In the genomic region with DNA sequence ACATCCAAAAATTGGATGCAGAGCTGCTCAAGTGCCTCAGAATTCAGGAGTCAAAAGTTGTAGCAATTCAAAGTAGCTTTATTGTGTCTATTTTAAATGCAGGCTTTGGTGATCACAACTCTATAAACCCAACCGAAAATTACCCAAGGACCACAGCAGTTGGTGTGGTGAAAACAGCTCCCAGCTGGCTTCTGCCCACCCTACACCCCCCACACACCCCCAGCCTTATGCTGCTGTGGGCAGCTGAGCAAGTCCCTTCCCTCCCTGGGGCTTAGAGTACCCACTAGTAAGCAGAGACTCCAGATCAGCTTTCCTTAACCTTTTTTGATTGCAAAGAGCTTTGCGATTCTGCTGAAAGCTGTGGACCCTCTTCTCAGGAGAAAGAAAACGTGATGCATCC, we compare ENCODE assay signal across 18 cellular contexts. TPM values are rescaled to one million over a fixed set of nuclear protein-coding genes. Genes with fewer than 3 reads are reported as not detected.
DNase-seq lines count a peak whose midpoint lies in the region; ATAC-seq and TF ChIP-seq lines count a peak whose summit lies in the region.
"Had no signal": no experiment of that assay in that cellular context is flagged by ENCODE, and none has a peak within 500 bp of the region (broad histone marks: within the 10 kb centered on the region; RNA-seq: fewer than 3 reads in every experiment).

No MANE protein-coding gene starts in this region.

- H3K4me2 ChIP-seq in H9 (ENCODE audit: insufficient read depth, insufficient read length, low read length) (no peak overlapping the region), PC-3 (ENCODE audit: low read length) (peak overlapping the region; percentile 90), osteoblast (ENCODE audit: insufficient read depth, low read length) (peak overlapping the region; percentile 16)

- H3K27me3 ChIP-seq in H9 (ENCODE audit: insufficient read depth, low read length) (no peaks in the 10 kb centered on the region; the same call in 1 of the 2 replicates), PC-3 (ENCODE audit: low read length) (no peaks in the 10 kb centered on the region), osteoblast (ENCODE audit: insufficient read depth, low read length) (peaks cover 12% of the 10 kb centered on the region)
- H3K27me3 ChIP-seq: ascending aorta, vagina had no signal

- BruUV-seq in PC-3 (replicated peaks; lab: Mats Ljungman, UMichigan), result no TSS peak

- no peak overlapping the region for H2BK20ac ChIP-seq in H9 (ENCODE audit: low read depth, low read length, poor library complexity, severe bottlenecking)

- CTCF ChIA-PET in PC-3 (lab: Charles Lee), result interaction anchor here (0.6 kb wide), 1 partner anchor 55 kb away, joined by 3 read pairs; no protein-coding TSS in a partner anchor

- no peak overlapping the region for H2BK120ac ChIP-seq in H9 (ENCODE audit: low read depth, low read length, poor library complexity, severe bottlenecking)

- no peak overlapping the region for H3K4me3 Mint-ChIP-seq in H9

- H4K8ac ChIP-seq in H9 (replicated peaks; ENCODE audit: insufficient read length, low read depth, low read length), result no peak overlapping the region

- no peak for ATAC-seq in PC-3
- ATAC-seq in stimulated activated naive CD8-positive, alpha-beta T cell treated with anti-CD3 and anti-CD28 coated beads, Interleukin-15, Interleukin-2, amounts not matched to agents 100 U/mL and 50 U/mL, for 24 hours, result no peak

- H3K79me2 ChIP-seq in H9 (ENCODE audit: insufficient read depth, low read length) (no peaks in the 10 kb centered on the region), PC-3 (ENCODE audit: low read length) (peaks cover 10% of the 10 kb centered on the region; the same call in 1 of the 2 replicates), osteoblast (ENCODE audit: insufficient read depth, low read length) (no peaks in the 10 kb centered on the region)

- H3K9ac ChIP-seq in H9 (ENCODE audit: extremely low read depth, insufficient read length, low read length) (no peak overlapping the region), PC-3 (ENCODE audit: low read length) (peak overlapping the region; percentile 73)

- no peaks in the 10 kb centered on the region for H3K9me3 Mint-ChIP-seq in H9
- H3K9me3 Mint-ChIP-seq: activated naive CD4-positive, alpha-beta T cell treated with anti-CD3 and anti-CD28 coated beads, Interleukin-2, amount 10 ng/mL, durations not matched to agents 7 days and 5 days; T-helper 1 cell treated with Interleukin-12 subunit alpha and Interleukin-12 subunit beta and Interleukin-4 antibody, amounts not matched to agents 30 μg/mL and 1 μg/mL, for 36 hours had no signal

- peaks cover 3% of the 10 kb centered on the region for H3K23me2 ChIP-seq in H9 (ENCODE audit: insufficient read length, low read depth, low read length, poor library complexity, severe bottlenecking)

- H4K5ac ChIP-seq in H9 (ENCODE audit: insufficient read length, low read depth, low read length), result no peak overlapping the region

- peaks cover 44 to 45% of the 10 kb centered on the region in 2 experiments for H3K4me1 Mint-ChIP-seq in H9

- H3K14ac ChIP-seq in H9 (ENCODE audit: insufficient read depth, low read length), result peak overlapping the region; percentile 75; the same call in 1 of the 2 replicates

- peak overlapping the region; percentile 55 for H3K4me3 ChIP-seq in PC-3 (ENCODE audit: low read length)
- H3K4me3 ChIP-seq in osteoblast (ENCODE audit: insufficient read depth, low read length), result no peak overlapping the region
- H3K4me3 ChIP-seq: vagina had no signal

- POLR2A ChIA-PET in PC-3 (lab: Charles Lee; ENCODE audit: unreplicated experiment), result interaction anchor here (0.5 to 1.9 kb wide), 9 partner anchors 11 to 193 kb away, joined by 3 to 33 read pairs (median 4); no protein-coding TSS in a partner anchor

- no peak overlapping the region for H2BK12ac ChIP-seq in H9 (ENCODE audit: insufficient read length, low read depth, low read length)

- no peak overlapping the region for H2BK5ac ChIP-seq in H9 (ENCODE audit: insufficient read length, low read length)

- H3K27ac ChIP-seq in H9 (ENCODE audit: insufficient read length, low read depth, low read length) (no peak overlapping the region), PC-3 (ENCODE audit: low read length) (peak overlapping the region; percentile 85), osteoblast (ENCODE audit: low read depth, low read length) (peak overlapping the region; percentile 6)
- H3K27ac ChIP-seq: vagina had no signal

- no peaks in the 10 kb centered on the region; a peak in 1 of 7 replicates for H3K36me3 Mint-ChIP-seq in H9 (ENCODE audit: insufficient read depth in 1 of 3, low read depth in 3 of 3)

- H2AFZ ChIP-seq in H9 (ENCODE audit: low read length), result no peak overlapping the region
- H2AFZ ChIP-seq in PC-3 (ENCODE audit: low read length), result no peak overlapping the region
- no peak overlapping the region for H2AFZ ChIP-seq in osteoblast (ENCODE audit: low read length)

- H4K20me1 ChIP-seq in H9 (ENCODE audit: control insufficient read depth, insufficient read depth, insufficient read length) (no peaks in the 10 kb centered on the region), PC-3 (ENCODE audit: low read length) (no peaks in the 10 kb centered on the region), osteoblast (ENCODE audit: insufficient read depth, low read length) (no peaks in the 10 kb centered on the region)

- no peak overlapping the region for H3K27ac Mint-ChIP-seq in H9
- H3K27ac Mint-ChIP-seq: activated naive CD4-positive, alpha-beta T cell treated with anti-CD3 and anti-CD28 coated beads, Interleukin-2, amount 10 ng/mL, durations not matched to agents 7 days and 5 days; T-helper 1 cell treated with Interleukin-12 subunit alpha and Interleukin-12 subunit beta and Interleukin-4 antibody, amounts not matched to agents 30 μg/mL and 1 μg/mL, for 36 hours had no signal

- no peaks in the 10 kb centered on the region for H3K79me1 ChIP-seq in H9 (ENCODE audit: insufficient read depth, low read depth, low read length, poor library complexity, severe bottlenecking)

- H3K4me1 ChIP-seq in H9 (ENCODE audit: insufficient read depth, low read length) (peaks cover 25% of the 10 kb centered on the region; the same call in 1 of the 2 replicates), PC-3 (ENCODE audit: insufficient read depth, low read length) (peaks cover 52% of the 10 kb centered on the region), osteoblast (ENCODE audit: insufficient read depth, low read length) (peaks cover 27% of the 10 kb centered on the region)

- H3K18ac ChIP-seq in H9 (ENCODE audit: insufficient read length, low read depth, low read length), result peak overlapping the region; percentile 57

- intact Hi-C loops in PC-3 (cut with micrococcal nuclease), result no loop called here

- DNase-seq in H9, result no peak
- no peak for DNase-seq in PC-3
- peak; percentile 37 for DNase-seq in islet precursor cell
- no peak for DNase-seq in osteoblast (ENCODE audit: insufficient read length, low spot score, missing footprints)
- DNase-seq in SHP77 treated with DMSO at 0.1 percent for 48 hours (lab: John Stamatoyannopoulos, UW), result no peak
- DNase-seq in CD1c-positive myeloid dendritic cell (ENCODE audit: extremely low spot score), result no peak
- DNase-seq in stimulated activated naive CD8-positive, alpha-beta T cell treated with anti-CD3 and anti-CD28 coated beads, Interleukin-15, Interleukin-2, amounts not matched to agents 100 U/mL and 50 U/mL, for 24 hours, result no peak
- no peak for DNase-seq in NCI-H2227 treated with DMSO at 0.1 percent for 48 hours (lab: John Stamatoyannopoulos, UW)
- DNase-seq: activated CD4-positive, alpha-beta T cell treated with anti-CD3 and anti-CD28 coated beads, Interleukin-2, amount 50 U/mL, for 48 hours; cortex of kidney; foreskin fibroblast; NCI-H1417 treated with DMSO at 0.1 percent for 48 hours; SHP77; stimulated activated CD4-positive, alpha-beta T cell treated with anti-CD3 and anti-CD28 coated beads, Interleukin-4, amount 100 ng/mL, for 24 hours had no signal

- H3T11ph ChIP-seq in H9 (ENCODE audit: low read length), result no peak overlapping the region

- no peak overlapping the region for H2BK15ac ChIP-seq in H9 (ENCODE audit: low read depth, low read length)

- H3K36me3 ChIP-seq in PC-3 (ENCODE audit: low read depth, low read length) (no peaks in the 10 kb centered on the region), osteoblast (ENCODE audit: insufficient read depth, low read length) (no peaks in the 10 kb centered on the region)
- H3K36me3 ChIP-seq: ascending aorta, vagina had no signal

- H3K23ac ChIP-seq in H9 (ENCODE audit: insufficient read length, low read depth, low read length), result no peak overlapping the region

- H3K9me2 ChIP-seq in PC-3 (replicated peaks; ENCODE audit: low read length), result no peaks in the 10 kb centered on the region

- no peak overlapping the region for H2AK5ac ChIP-seq in H9 (ENCODE audit: insufficient read length, low read length)

- no peaks in the 10 kb centered on the region for H3K9me3 ChIP-seq in H9 (ENCODE audit: control insufficient read depth, low read depth, low read length)
- no peaks in the 10 kb centered on the region for H3K9me3 ChIP-seq in PC-3 (ENCODE audit: low read length)
- H3K9me3 ChIP-seq in osteoblast (ENCODE audit: low read depth, low read length), result no peaks in the 10 kb centered on the region
- H3K9me3 ChIP-seq: ascending aorta, vagina had no signal

- no CpG with 5 or more reads among the region's 3 CpGs for WGBS in H9 (ENCODE audit: extremely low coverage, insufficient read length, low lambda C conversion rate)

- H3F3A ChIP-seq in PC-3 (ENCODE audit: low read length, unreplicated experiment), result peaks cover 9% of the 10 kb centered on the region

- TF ChIP-seq CTCF in H9 (conservative IDR thresholded peaks at IDR 0.05) (no peak), PC-3 (conservative IDR thresholded peaks at IDR 0.05; ENCODE audit: low read depth, low read length) (no peak), osteoblast (IDR thresholded peaks at IDR 0.05; ENCODE audit: extremely low read depth, low read depth, low read length) (no peak)

- peaks cover 45% of the 10 kb centered on the region for H3K27me3 Mint-ChIP-seq in H9 (ENCODE audit: low read depth)

- no peak overlapping the region for H4K91ac ChIP-seq in H9 (ENCODE audit: insufficient read length, low read depth, low read length)

- no peak overlapping the region for H3K56ac ChIP-seq in H9 (ENCODE audit: insufficient read length, low read depth, low read length)

- no peak overlapping the region for H3K4ac ChIP-seq in H9 (ENCODE audit: low read depth, low read length)

RNA-seq across cellular contexts. Expression of a gene that starts 5.7 kb away (rescaled TPM):
- total RNA-seq in H9 (2021) (23.2 and 23.3 TPM in 2 replicates), PC-3 (2014; rRNA removed) (852 and 906 TPM in 2 replicates), osteoblast (4.4 and 4.7 TPM in 2 replicates)

Comparison
In these comparisons a context has a peak if more than half of its experiments do, and no peak if none do; other contexts are left out.
1. RNA of a gene that starts 5.7 kb away (total RNA-seq): 852 to 906 TPM in PC-3; 23.2 to 23.3 TPM in H9 and 4.4 to 4.7 TPM in osteoblast; every median in the first group is over 10 times any median in the second.